ENCODE assay signal across 8 cellular contexts in the genomic region with DNA sequence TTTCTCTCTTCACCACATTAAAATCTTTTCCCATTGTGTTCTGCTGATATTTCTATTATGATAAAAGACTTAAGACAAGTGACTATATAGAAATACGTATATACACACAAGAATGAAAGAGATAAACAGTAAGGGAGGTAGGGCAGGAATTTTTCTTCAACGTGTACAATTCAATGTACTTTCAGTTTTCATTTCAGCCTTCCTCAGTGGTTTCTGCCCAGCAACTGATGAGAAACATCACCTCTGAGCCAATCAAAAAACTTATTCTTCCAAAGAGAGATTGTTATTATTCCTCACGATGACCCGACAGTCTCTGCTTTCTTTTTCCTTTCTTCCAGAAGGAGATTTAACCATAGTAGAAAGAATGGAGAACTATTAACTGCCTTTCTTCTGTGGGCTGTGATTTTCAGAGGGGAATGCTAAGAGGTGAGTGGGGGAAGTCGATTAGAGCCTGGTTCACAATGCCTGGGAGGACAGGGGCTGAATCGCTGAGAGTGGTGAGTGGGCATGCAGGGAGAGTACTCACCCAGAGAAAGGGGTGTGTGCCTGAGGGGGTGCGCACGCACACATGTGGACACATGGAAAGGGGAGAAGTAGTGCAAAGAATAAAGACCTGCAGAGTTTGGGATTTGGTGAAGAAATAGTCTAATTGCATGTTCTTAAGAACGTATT. TPM values are rescaled to one million over a fixed set of nuclear protein-coding genes. Genes with fewer than 3 reads are reported as not detected.
DNase-seq lines count a peak whose midpoint lies in the region; TF ChIP-seq lines count a peak whose summit lies in the region.

A gene (plus strand): TSS at position 289 of the 672 bp plus-strand sequence. CDS start 3,289 bp downstream, outside the sequence.

- H3K27me3 ChIP-seq in Caco-2 (replicated peaks; ENCODE audit: control insufficient read depth, insufficient read depth, low read length): no peaks in the 10 kb centered on the region
- no peaks in the 10 kb centered on the region; the same call in 1 of the 2 replicates for H3K27me3 ChIP-seq in OCI-LY1 (ENCODE audit: insufficient read depth, low read length)
- no peaks in the 10 kb centered on the region for H3K27me3 ChIP-seq in mononuclear cell (ENCODE audit: insufficient read depth, low read length)

- H3K4me2 ChIP-seq in OCI-LY1 (ENCODE audit: low read length): peak within 1 kb of the TSS; percentile 51

- H3K4me3 Mint-ChIP-seq in Caco-2 (ENCODE audit: unreplicated experiment): peak within 1 kb of the TSS; percentile 68

- no peaks in the 10 kb centered on the region for H3K9me2 ChIP-seq in OCI-LY1 (ENCODE audit: low read depth, low read length)

- BruUV-seq in Caco-2 (replicated peaks; lab: Mats Ljungman, UMichigan): no TSS peak

- no peaks in the 10 kb centered on the region for H3K36me3 Mint-ChIP-seq in Caco-2 (ENCODE audit: insufficient read depth, unreplicated experiment)

- H3K9me3 Mint-ChIP-seq in Caco-2 (ENCODE audit: unreplicated experiment): no peaks in the 10 kb centered on the region

- no peak within 1 kb of the TSS for H3K27ac ChIP-seq in OCI-LY1 (ENCODE audit: low read depth, low read length, poor library complexity, severe bottlenecking)

- no peaks in the 10 kb centered on the region for H3K27me3 Mint-ChIP-seq in Caco-2 (ENCODE audit: insufficient read depth, unreplicated experiment)

- H3K79me2 ChIP-seq in OCI-LY1 (ENCODE audit: insufficient read depth, low read length): no peaks in the 10 kb centered on the region

- no peaks in the 10 kb centered on the region for H3F3A ChIP-seq in OCI-LY1 (ENCODE audit: insufficient read depth, low read length)

- H3K4me1 ChIP-seq in Caco-2: 0 out of 2 replicates have a peak, but pooled peaks cover 3% of the 10 kb centered on the region
- H3K4me1 ChIP-seq in OCI-LY1 (ENCODE audit: insufficient read depth, low read length, severe bottlenecking): peaks cover 12% of the 10 kb centered on the region
- peaks cover 51% of the 10 kb centered on the region for H3K4me1 ChIP-seq in mononuclear cell (ENCODE audit: insufficient read depth, low read length)

- intact Hi-C loops in Caco-2 (cut with micrococcal nuclease; ENCODE audit: unreplicated experiment): loop anchor here (1.0 kb wide), 1 partner anchor 14 kb away; no protein-coding TSS in a partner anchor

- H3K4me1 Mint-ChIP-seq in Caco-2 (ENCODE audit: low read depth, unreplicated experiment): no peaks in the 10 kb centered on the region

- POLR2A ChIA-PET in Caco-2 (lab: Charles Lee): no interaction called here

- H3K36me3 ChIP-seq in Caco-2 (ENCODE audit: control insufficient read depth, insufficient read depth, low read length) (no peaks in the 10 kb centered on the region), OCI-LY1 (ENCODE audit: insufficient read depth, low read length) (no peaks in the 10 kb centered on the region)

- CTCF ChIA-PET in Caco-2 (lab: Charles Lee): no interaction called here

- DNase-seq in Caco-2 (peak; percentile 52 to 59), GM20000 (ENCODE audit: low spot score) (peak; percentile 58), HT-29 (ENCODE audit: low spot score) (peak; percentile 86), activated T-cell treated with anti-CD3 and anti-CD28 coated beads for 24 hours (ENCODE audit: low read depth) (peak; percentile 45), epithelial cell of esophagus (ENCODE audit: low read depth) (peak; percentile 69)
- peak; percentile 52 for DNase-seq in stimulated activated CD8-positive, alpha-beta memory T cell treated with anti-CD3 and anti-CD28 coated beads, Interleukin-4, amount 100 ng/mL, for 24 hours (ENCODE audit: low read depth)

- peak within 1 kb of the TSS; percentile 25; the same call in 1 of the 2 replicates for H3K9ac ChIP-seq in OCI-LY1 (ENCODE audit: low read length)

- no peaks in the 10 kb centered on the region for H4K20me1 ChIP-seq in OCI-LY1 (ENCODE audit: insufficient read depth, low read length)

- no peak for TF ChIP-seq CTCF in Caco-2 (IDR thresholded peaks at IDR 0.05; ENCODE audit: insufficient read depth in 1 of 2, low read depth in 1 of 2, low read length in 1 of 2, severe bottlenecking in 1 of 2, unreplicated experiment in 1 of 2)
- no peak for TF ChIP-seq CTCF in GM20000 (IDR thresholded peaks at IDR 0.05; ENCODE audit: extremely low read depth, missing control alignments)
- no peak for TF ChIP-seq CTCF in OCI-LY1 (IDR thresholded peaks at IDR 0.05; ENCODE audit: low read length)
- no peak for TF ChIP-seq CTCF in epithelial cell of esophagus (IDR thresholded peaks at IDR 0.05; ENCODE audit: insufficient read depth, low read depth, low read length, missing control alignments)

- H2AFZ ChIP-seq in OCI-LY1 (ENCODE audit: low read length): peak within 1 kb of the TSS; percentile 71; the same call in 1 of the 2 replicates

- H3K4me3 ChIP-seq in Caco-2 (ENCODE audit: low read depth, low read length) (peak within 1 kb of the TSS; percentile 60), OCI-LY1 (ENCODE audit: low read depth, low read length, poor library complexity, severe bottlenecking) (peak within 1 kb of the TSS; percentile 39), epithelial cell of esophagus (ENCODE audit: low read length) (peak within 1 kb of the TSS; percentile 85), mononuclear cell (ENCODE audit: low read length) (peak within 1 kb of the TSS; percentile 74)

- peak within 1 kb of the TSS; percentile 2 for H3K27ac Mint-ChIP-seq in Caco-2 (ENCODE audit: unreplicated experiment)

- H3K9me3 ChIP-seq in Caco-2 (no peaks in the 10 kb centered on the region), OCI-LY1 (ENCODE audit: low read length) (no peaks in the 10 kb centered on the region), mononuclear cell (ENCODE audit: low read depth, low read length) (no peaks in the 10 kb centered on the region)

RNA-seq across cellular contexts. Expression of the gene that starts here (rescaled TPM):
- total RNA-seq in Caco-2 (2022) (2.0 and 2.6 TPM in 2 replicates), mononuclear cell (51.2 TPM)
- 3.1 and 4.5 TPM in 2 replicates for total RNA-seq in HT-29 (2014; rRNA removed; shearing (Covaris generic))
